1 cellular context compared by ENCODE assay signal in the genomic region with DNA sequence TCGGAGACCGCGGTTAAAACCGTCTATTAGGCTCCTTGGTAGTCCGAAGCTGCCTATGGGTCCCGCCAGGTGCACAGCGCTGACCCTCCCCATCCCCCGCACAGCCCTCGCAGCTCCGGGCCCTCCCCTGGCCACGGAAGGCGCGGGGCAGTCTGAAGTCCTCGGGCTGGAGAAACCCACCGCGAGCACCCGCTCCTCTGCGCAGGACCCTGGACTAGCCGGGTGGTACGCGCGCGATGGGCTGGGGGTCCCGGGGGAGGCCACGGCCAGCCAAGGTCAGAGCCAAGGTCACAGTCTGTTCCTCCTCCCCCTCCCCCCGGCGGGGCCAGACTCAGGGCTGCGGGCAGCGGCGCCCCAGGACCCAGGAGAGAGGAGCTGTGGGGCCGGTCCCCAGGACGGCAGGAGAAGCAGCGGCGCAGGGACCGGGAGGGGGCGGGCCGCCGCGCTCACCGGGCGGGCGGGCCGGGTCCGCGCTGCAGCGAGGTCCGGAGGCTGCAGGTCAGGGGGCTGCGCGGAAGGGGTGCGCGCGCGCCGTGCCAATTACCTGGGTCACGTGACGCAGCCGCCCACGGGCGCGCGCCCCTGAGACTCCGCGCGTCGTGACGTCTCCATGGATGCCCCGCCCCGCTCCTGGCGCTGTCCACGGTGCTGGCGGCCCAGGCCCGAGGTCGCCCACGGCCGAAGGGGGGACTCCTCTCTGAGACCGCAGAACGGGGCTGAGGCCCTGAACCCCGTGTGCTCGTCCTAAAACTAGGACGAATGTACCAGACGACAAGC.
TF ChIP-seq lines count a peak whose summit lies in the region.

Gene OGDHL, minus strand, starts transcription at position 535 of the 777 bp plus-strand sequence. CDS start 3,731 bp downstream, outside the sequence.

TF ChIP-seq in K562, 482 proteins besides CTCF, POLR2A, EP300 and RAD21 (continued from another document and continues in another):
- TF ChIP-seq, protein P1, sequence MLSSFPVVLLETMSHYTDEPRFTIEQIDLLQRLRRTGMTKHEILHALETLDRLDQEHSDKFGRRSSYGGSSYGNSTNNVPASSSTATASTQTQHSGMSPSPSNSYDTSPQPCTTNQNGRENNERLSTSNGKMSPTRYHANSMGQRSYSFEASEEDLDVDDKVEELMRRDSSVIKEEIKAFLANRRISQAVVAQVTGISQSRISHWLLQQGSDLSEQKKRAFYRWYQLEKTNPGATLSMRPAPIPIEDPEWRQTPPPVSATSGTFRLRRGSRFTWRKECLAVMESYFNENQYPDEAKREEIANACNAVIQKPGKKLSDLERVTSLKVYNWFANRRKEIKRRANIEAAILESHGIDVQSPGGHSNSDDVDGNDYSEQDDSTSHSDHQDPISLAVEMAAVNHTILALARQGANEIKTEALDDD (IDR thresholded peaks at IDR 0.05) = no peak
- TF ChIP-seq TOE1 (IDR thresholded peaks at IDR 0.05; ENCODE audit: borderline replicate concordance) (peak; percentile 96), TOE1 (CRISPR knock-in tag; IDR thresholded peaks at IDR 0.05; ENCODE audit: borderline replicate concordance, low read depth) (peak; percentile 94), MTA1 (IDR thresholded peaks at IDR 0.05; ENCODE audit: borderline replicate concordance) (no peak), JUNB (CRISPR knock-in tag; conservative IDR thresholded peaks at IDR 0.05) (no peak), ILF3 (IDR thresholded peaks at IDR 0.05; ENCODE audit: borderline replicate concordance) (no peak), ID3 (CRISPR knock-in tag; IDR thresholded peaks at IDR 0.05) (no peak), ID3 (tag; IDR thresholded peaks at IDR 0.05) (peak; percentile 46; the same call in 1 of the 2 replicates), ZNF280B (CRISPR knock-in tag; IDR thresholded peaks at IDR 0.05) (no peak), LEF1 (IDR thresholded peaks at IDR 0.05) (no peak), RNF2 (IDR thresholded peaks at IDR 0.05) (no peak), SIN3A (IDR thresholded peaks at IDR 0.05; ENCODE audit: borderline replicate concordance in 2 of 2, control insufficient read depth in 1 of 2, low read depth in 2 of 2, low read length in 2 of 2) (peak in 1 of 2 experiments; percentile 71; a peak in 1 of 4 replicates), IRF2 (CRISPR knock-in tag; IDR thresholded peaks at IDR 0.05) (peak; percentile 89; the same call in 1 of the 2 replicates), HCFC1 (IDR thresholded peaks at IDR 0.05; ENCODE audit: low read depth, low read length) (peak; percentile 52; the same call in 1 of the 2 replicates), ZSCAN32 (CRISPR knock-in tag; IDR thresholded peaks at IDR 0.05) (no peak), PHF8 (IDR thresholded peaks at IDR 0.05; ENCODE audit: borderline replicate concordance, low read length) (peak; percentile 31; the same call in 1 of the 2 replicates), UBTF (IDR thresholded peaks at IDR 0.05; ENCODE audit: borderline replicate concordance in 1 of 2, low read depth in 2 of 2, low read length in 2 of 2) (no peak), ZNF324 (CRISPR knock-in tag; IDR thresholded peaks at IDR 0.05) (no peak), XRCC4 (IDR thresholded peaks at IDR 0.05; ENCODE audit: extremely low read depth, insufficient read depth, insufficient read length) (no peak), KLF16 (IDR thresholded peaks at IDR 0.05) (no peak), GABPA (tag; conservative IDR thresholded peaks at IDR 0.05; ENCODE audit: low read depth) (no peak), CBX8 (IDR thresholded peaks at IDR 0.05; ENCODE audit: borderline replicate concordance, extremely low read depth, low read depth, low read length, poor library complexity, severe bottlenecking) (no peak), TAF1 (IDR thresholded peaks at IDR 0.05; ENCODE audit: control insufficient read depth, extremely low read depth, insufficient read depth, low read length, severe bottlenecking) (no peak), ZNF232 (CRISPR knock-in tag; IDR thresholded peaks at IDR 0.05) (peak; percentile 93), JUND (IDR thresholded peaks at IDR 0.05; ENCODE audit: borderline replicate concordance, low read depth, low read length) (peak; percentile 50), JUND (tag; IDR thresholded peaks at IDR 0.05; ENCODE audit: borderline replicate concordance, low read depth, low read length) (peak; percentile 51; the same call in 1 of the 3 replicates), TCF3 (CRISPR knock-in tag; IDR thresholded peaks at IDR 0.05) (peak; percentile 37; the same call in 1 of the 2 replicates), SMARCB1 (IDR thresholded peaks at IDR 0.05; ENCODE audit: insufficient read length, low read depth) (no peak), KDM1A (IDR thresholded peaks at IDR 0.05) (peak in 1 of 2 experiments; percentile 63; a peak in 1 of 4 replicates), DMBX1 (CRISPR knock-in tag; IDR thresholded peaks at IDR 0.05; ENCODE audit: borderline replicate concordance) (peak; percentile 82; the same call in 1 of the 2 replicates)
- TF ChIP-seq, protein P2, sequence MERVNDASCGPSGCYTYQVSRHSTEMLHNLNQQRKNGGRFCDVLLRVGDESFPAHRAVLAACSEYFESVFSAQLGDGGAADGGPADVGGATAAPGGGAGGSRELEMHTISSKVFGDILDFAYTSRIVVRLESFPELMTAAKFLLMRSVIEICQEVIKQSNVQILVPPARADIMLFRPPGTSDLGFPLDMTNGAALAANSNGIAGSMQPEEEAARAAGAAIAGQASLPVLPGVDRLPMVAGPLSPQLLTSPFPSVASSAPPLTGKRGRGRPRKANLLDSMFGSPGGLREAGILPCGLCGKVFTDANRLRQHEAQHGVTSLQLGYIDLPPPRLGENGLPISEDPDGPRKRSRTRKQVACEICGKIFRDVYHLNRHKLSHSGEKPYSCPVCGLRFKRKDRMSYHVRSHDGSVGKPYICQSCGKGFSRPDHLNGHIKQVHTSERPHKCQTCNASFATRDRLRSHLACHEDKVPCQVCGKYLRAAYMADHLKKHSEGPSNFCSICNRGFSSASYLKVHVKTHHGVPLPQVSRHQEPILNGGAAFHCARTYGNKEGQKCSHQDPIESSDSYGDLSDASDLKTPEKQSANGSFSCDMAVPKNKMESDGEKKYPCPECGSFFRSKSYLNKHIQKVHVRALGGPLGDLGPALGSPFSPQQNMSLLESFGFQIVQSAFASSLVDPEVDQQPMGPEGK (CRISPR knock-in tag; IDR thresholded peaks at IDR 0.05; ENCODE audit: borderline replicate concordance) = no peak
- TF ChIP-seq, protein P3, sequence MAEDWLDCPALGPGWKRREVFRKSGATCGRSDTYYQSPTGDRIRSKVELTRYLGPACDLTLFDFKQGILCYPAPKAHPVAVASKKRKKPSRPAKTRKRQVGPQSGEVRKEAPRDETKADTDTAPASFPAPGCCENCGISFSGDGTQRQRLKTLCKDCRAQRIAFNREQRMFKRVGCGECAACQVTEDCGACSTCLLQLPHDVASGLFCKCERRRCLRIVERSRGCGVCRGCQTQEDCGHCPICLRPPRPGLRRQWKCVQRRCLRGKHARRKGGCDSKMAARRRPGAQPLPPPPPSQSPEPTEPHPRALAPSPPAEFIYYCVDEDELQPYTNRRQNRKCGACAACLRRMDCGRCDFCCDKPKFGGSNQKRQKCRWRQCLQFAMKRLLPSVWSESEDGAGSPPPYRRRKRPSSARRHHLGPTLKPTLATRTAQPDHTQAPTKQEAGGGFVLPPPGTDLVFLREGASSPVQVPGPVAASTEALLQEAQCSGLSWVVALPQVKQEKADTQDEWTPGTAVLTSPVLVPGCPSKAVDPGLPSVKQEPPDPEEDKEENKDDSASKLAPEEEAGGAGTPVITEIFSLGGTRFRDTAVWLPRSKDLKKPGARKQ (CRISPR knock-in tag; IDR thresholded peaks at IDR 0.05) = no peak
- TF ChIP-seq, protein P4, sequence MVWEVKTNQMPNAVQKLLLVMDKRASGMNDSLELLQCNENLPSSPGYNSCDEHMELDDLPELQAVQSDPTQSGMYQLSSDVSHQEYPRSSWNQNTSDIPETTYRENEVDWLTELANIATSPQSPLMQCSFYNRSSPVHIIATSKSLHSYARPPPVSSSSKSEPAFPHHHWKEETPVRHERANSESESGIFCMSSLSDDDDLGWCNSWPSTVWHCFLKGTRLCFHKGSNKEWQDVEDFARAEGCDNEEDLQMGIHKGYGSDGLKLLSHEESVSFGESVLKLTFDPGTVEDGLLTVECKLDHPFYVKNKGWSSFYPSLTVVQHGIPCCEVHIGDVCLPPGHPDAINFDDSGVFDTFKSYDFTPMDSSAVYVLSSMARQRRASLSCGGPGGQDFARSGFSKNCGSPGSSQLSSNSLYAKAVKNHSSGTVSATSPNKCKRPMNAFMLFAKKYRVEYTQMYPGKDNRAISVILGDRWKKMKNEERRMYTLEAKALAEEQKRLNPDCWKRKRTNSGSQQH (CRISPR knock-in tag; IDR thresholded peaks at IDR 0.05) = no peak
- TF ChIP-seq, protein P5, sequence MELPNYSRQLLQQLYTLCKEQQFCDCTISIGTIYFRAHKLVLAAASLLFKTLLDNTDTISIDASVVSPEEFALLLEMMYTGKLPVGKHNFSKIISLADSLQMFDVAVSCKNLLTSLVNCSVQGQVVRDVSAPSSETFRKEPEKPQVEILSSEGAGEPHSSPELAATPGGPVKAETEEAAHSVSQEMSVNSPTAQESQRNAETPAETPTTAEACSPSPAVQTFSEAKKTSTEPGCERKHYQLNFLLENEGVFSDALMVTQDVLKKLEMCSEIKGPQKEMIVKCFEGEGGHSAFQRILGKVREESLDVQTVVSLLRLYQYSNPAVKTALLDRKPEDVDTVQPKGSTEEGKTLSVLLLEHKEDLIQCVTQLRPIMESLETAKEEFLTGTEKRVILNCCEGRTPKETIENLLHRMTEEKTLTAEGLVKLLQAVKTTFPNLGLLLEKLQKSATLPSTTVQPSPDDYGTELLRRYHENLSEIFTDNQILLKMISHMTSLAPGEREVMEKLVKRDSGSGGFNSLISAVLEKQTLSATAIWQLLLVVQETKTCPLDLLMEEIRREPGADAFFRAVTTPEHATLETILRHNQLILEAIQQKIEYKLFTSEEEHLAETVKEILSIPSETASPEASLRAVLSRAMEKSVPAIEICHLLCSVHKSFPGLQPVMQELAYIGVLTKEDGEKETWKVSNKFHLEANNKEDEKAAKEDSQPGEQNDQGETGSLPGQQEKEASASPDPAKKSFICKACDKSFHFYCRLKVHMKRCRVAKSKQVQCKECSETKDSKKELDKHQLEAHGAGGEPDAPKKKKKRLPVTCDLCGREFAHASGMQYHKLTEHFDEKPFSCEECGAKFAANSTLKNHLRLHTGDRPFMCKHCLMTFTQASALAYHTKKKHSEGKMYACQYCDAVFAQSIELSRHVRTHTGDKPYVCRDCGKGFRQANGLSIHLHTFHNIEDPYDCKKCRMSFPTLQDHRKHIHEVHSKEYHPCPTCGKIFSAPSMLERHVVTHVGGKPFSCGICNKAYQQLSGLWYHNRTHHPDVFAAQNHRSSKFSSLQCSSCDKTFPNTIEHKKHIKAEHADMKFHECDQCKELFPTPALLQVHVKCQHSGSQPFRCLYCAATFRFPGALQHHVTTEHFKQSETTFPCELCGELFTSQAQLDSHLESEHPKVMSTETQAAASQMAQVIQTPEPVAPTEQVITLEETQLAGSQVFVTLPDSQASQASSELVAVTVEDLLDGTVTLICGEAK (IDR thresholded peaks at IDR 0.05) = peak; percentile 42; the same call in 1 of the 2 replicates
- TF ChIP-seq, protein P5 (CRISPR knock-in tag; IDR thresholded peaks at IDR 0.05) = peak; percentile 64; the same call in 1 of the 2 replicates
